In genomic region chr21:32412998-32413504, GRCh38 we compare ENCODE assay signal across 1 cellular context.
TF ChIP-seq lines count a peak whose summit lies in the region.

No MANE protein-coding gene starts in this region.

TF ChIP-seq in HEK293, 187 proteins besides CTCF, POLR2A, EP300 and RAD21 (continued from another document):
- TF ChIP-seq PRDM10 (tag by site-specific recombination; IDR thresholded peaks at IDR 0.05), result no peak
TF ChIP-seq in HEK293: peak in this region for 6.
